10 cellular contexts compared by ENCODE assay signal in genomic region chr16:88773812-88774291, GRCh38. TPM values are rescaled to one million over a fixed set of nuclear protein-coding genes. Genes with fewer than 3 reads are reported as not detected.
DNase-seq lines count a peak whose midpoint lies in the region; ATAC-seq, FAIRE-seq and TF ChIP-seq lines count a peak whose summit lies in the region.
"Had no signal": no experiment of that assay in that cellular context is flagged by ENCODE, and none has a peak within 500 bp of the region (broad histone marks: within the 10 kb centered on the region; RNA-seq: fewer than 3 reads in every experiment).

No MANE protein-coding gene starts in this region.

- H3K4me3 ChIP-seq in PC-3 (ENCODE audit: low read length) (no peak overlapping the region), endothelial cell of umbilical vein (replicated peaks in 1 of 3; ENCODE audit: insufficient read depth in 1 of 3, low read depth in 1 of 3, low read length in 3 of 3) (no peak overlapping the region)
- H3K4me3 ChIP-seq: suprapubic skin had no signal

- no peaks in the 10 kb centered on the region for H3K9me1 ChIP-seq in endothelial cell of umbilical vein (replicated peaks; ENCODE audit: control insufficient read depth, extremely low read depth, insufficient read depth, low read length)

- H3K9me3 Mint-ChIP-seq in nephron progenitor cell: no peaks in the 10 kb centered on the region
- H3K9me3 Mint-ChIP-seq: natural killer cell treated with Interleukin-12 subunit alpha and Interleukin-12 subunit beta and Interleukin-15 and Interleukin-18, amount 100 ng/mL, for 72 hours had no signal

- FAIRE-seq in endothelial cell of umbilical vein (lab: Jason Lieb, UNC): peak; percentile 78

- BruUV-seq in PC-3 (replicated peaks; lab: Mats Ljungman, UMichigan): no TSS peak
- no TSS peak for BruUV-seq in endothelial cell of umbilical vein (replicated peaks; lab: Mats Ljungman, UMichigan)

- ATAC-seq in PC-3 (peak; percentile 6), HG02852 (IDR thresholded peaks at IDR 0.05; ENCODE audit: unreplicated experiment) (no peak), GM18907 (IDR thresholded peaks at IDR 0.05; ENCODE audit: unreplicated experiment) (no peak), HG03025 (IDR thresholded peaks at IDR 0.05; ENCODE audit: low FRiP score, unreplicated experiment) (no peak)
- ATAC-seq: natural killer cell treated with Interleukin-12 subunit alpha and Interleukin-12 subunit beta and Interleukin-15 and Interleukin-18, amount 100 ng/mL, for 72 hours had no signal

- H2AFZ ChIP-seq in PC-3 (ENCODE audit: low read length) (no peak overlapping the region), endothelial cell of umbilical vein (ENCODE audit: low read depth, low read length) (no peak overlapping the region)

- no peaks in the 10 kb centered on the region for H3F3A ChIP-seq in PC-3 (ENCODE audit: low read length, unreplicated experiment)

- H3K27ac Mint-ChIP-seq in nephron progenitor cell: no peak overlapping the region

- H3K4me3 Mint-ChIP-seq in nephron progenitor cell: no peak overlapping the region
- H3K4me3 Mint-ChIP-seq: natural killer cell treated with Interleukin-12 subunit alpha and Interleukin-12 subunit beta and Interleukin-15 and Interleukin-18, amount 100 ng/mL, for 72 hours had no signal

- H3K9me2 ChIP-seq in PC-3 (replicated peaks; ENCODE audit: low read length): no peaks in the 10 kb centered on the region

- no peak for TF ChIP-seq POLR2A in endothelial cell of umbilical vein (IDR thresholded peaks at IDR 0.05; ENCODE audit: low read depth, low read length)

- DNase-seq in CD1c-positive myeloid dendritic cell (ENCODE audit: extremely low spot score): peak; percentile 82
- DNase-seq in PC-3: peak; percentile 45
- DNase-seq in endothelial cell of umbilical vein (ENCODE audit: low read depth, low spot score): peak; percentile 56
- peak; percentile 75 for DNase-seq in nephron progenitor cell
- DNase-seq in HuH-7.5 (ENCODE audit: low spot score): no peak

- no peak for TF ChIP-seq CTCF in PC-3 (conservative IDR thresholded peaks at IDR 0.05; ENCODE audit: low read depth, low read length)
- TF ChIP-seq CTCF in endothelial cell of umbilical vein (IDR thresholded peaks at IDR 0.05; ENCODE audit: extremely low read depth in 1 of 2, insufficient read depth in 1 of 2, low read depth in 1 of 2, low read length in 2 of 2): no peak
- no peak for TF ChIP-seq CTCF in nephron progenitor cell (IDR thresholded peaks at IDR 0.05)

- dilution Hi-C loops in endothelial cell of umbilical vein (cut with MboI; ENCODE audit: extremely low pct_ligation_motif_present, low sequenced_read_pairs): no loop called here

- H3K36me3 ChIP-seq in PC-3 (ENCODE audit: low read depth, low read length) (no peaks in the 10 kb centered on the region), endothelial cell of umbilical vein (ENCODE audit: control insufficient read depth in 2 of 2, extremely low read depth in 1 of 2, insufficient read depth in 2 of 2, low read length in 2 of 2) (no peaks in the 10 kb centered on the region)

- H3K27me3 ChIP-seq in PC-3 (ENCODE audit: low read length) (no peaks in the 10 kb centered on the region), endothelial cell of umbilical vein (ENCODE audit: control insufficient read depth in 2 of 2, insufficient read depth in 2 of 2, low read length in 2 of 2) (no peaks in the 10 kb centered on the region)
- H3K27me3 ChIP-seq: suprapubic skin had no signal

- H4K20me1 ChIP-seq in PC-3 (ENCODE audit: low read length): peaks cover 23% of the 10 kb centered on the region; the same call in 1 of the 2 replicates
- no peaks in the 10 kb centered on the region for H4K20me1 ChIP-seq in endothelial cell of umbilical vein (replicated peaks; ENCODE audit: control insufficient read depth, extremely low read depth, insufficient read depth, low read length)

- peaks cover 26% of the 10 kb centered on the region for H3K27me3 Mint-ChIP-seq in nephron progenitor cell (ENCODE audit: low read depth, poor library complexity)
- H3K27me3 Mint-ChIP-seq: natural killer cell treated with Interleukin-12 subunit alpha and Interleukin-12 subunit beta and Interleukin-15 and Interleukin-18, amount 100 ng/mL, for 72 hours had no signal

- H3K27ac ChIP-seq in PC-3 (ENCODE audit: low read length) (no peak overlapping the region), endothelial cell of umbilical vein (ENCODE audit: insufficient read depth, low read depth, low read length) (no peak overlapping the region)
- H3K27ac ChIP-seq: suprapubic skin had no signal

- H3K9ac ChIP-seq in PC-3 (ENCODE audit: low read length) (no peak overlapping the region), endothelial cell of umbilical vein (replicated peaks; ENCODE audit: extremely low read depth, insufficient read depth, low read length) (no peak overlapping the region)

- H3K9me3 ChIP-seq in PC-3 (ENCODE audit: low read length) (no peaks in the 10 kb centered on the region), endothelial cell of umbilical vein (replicated peaks; ENCODE audit: control insufficient read depth, insufficient read depth, low read length) (no peaks in the 10 kb centered on the region)
- H3K9me3 ChIP-seq: suprapubic skin had no signal

- POLR2A ChIA-PET in PC-3 (lab: Charles Lee; ENCODE audit: unreplicated experiment) (interaction anchor here (0.7 kb wide), 1 partner anchor 8 kb away, joined by 6 read pairs; no protein-coding TSS in a partner anchor), endothelial cell of umbilical vein (lab: Charles Lee) (interaction anchor here (1.7 kb wide), 1 partner anchor 9 kb away, joined by 7 read pairs; no protein-coding TSS in a partner anchor)

- no peaks in the 10 kb centered on the region for H3K36me3 Mint-ChIP-seq in nephron progenitor cell (ENCODE audit: low read depth)
- H3K36me3 Mint-ChIP-seq: natural killer cell treated with Interleukin-12 subunit alpha and Interleukin-12 subunit beta and Interleukin-15 and Interleukin-18, amount 100 ng/mL, for 72 hours had no signal

- H3K4me1 ChIP-seq in PC-3 (ENCODE audit: insufficient read depth, low read length): peaks cover 37% of the 10 kb centered on the region
- peaks cover 28% of the 10 kb centered on the region for H3K4me1 ChIP-seq in endothelial cell of umbilical vein (ENCODE audit: control insufficient read depth, extremely low read depth, insufficient read depth, low read length)

- no peak overlapping the region for H3K4me2 ChIP-seq in PC-3 (ENCODE audit: low read length)
- no peak overlapping the region for H3K4me2 ChIP-seq in endothelial cell of umbilical vein (ENCODE audit: insufficient read depth, low read length)

- peaks cover 69% of the 10 kb centered on the region for H3K4me1 Mint-ChIP-seq in nephron progenitor cell

- peaks cover 97% of the 10 kb centered on the region for H3K79me2 ChIP-seq in PC-3 (ENCODE audit: low read length)
- H3K79me2 ChIP-seq in endothelial cell of umbilical vein (ENCODE audit: control insufficient read depth, insufficient read depth, low read length): peaks cover 95% of the 10 kb centered on the region

- CTCF ChIA-PET in PC-3 (lab: Charles Lee): no interaction called here
- CTCF ChIA-PET in endothelial cell of umbilical vein (lab: Charles Lee): interaction anchor here (1.2 to 3.2 kb wide), 3 partner anchors 8 to 36 kb away, joined by 3 to 21 read pairs (median 17); partner anchors contain the start of gene PIEZO1

- intact Hi-C loops in PC-3 (cut with micrococcal nuclease) (no loop called here), endothelial cell of umbilical vein (cut with micrococcal nuclease) (no loop called here)

TF ChIP-seq in endothelial cell of umbilical vein, 7 proteins besides CTCF, POLR2A, EP300 and RAD21:
- TF ChIP-seq MYC (IDR thresholded peaks at IDR 0.05; ENCODE audit: low read depth, low read length) (no peak), EZH2 (IDR thresholded peaks at IDR 0.05; ENCODE audit: borderline replicate concordance, low read depth, low read length, severe bottlenecking) (no peak), JUN (IDR thresholded peaks at IDR 0.05; ENCODE audit: borderline replicate concordance, insufficient read depth, insufficient read length, low read depth) (no peak), POLR2AphosphoS5 (IDR thresholded peaks at IDR 0.05; ENCODE audit: insufficient read depth, low read depth, low read length) (no peak)

RNA-seq across cellular contexts. Expression of gene PIEZO1, which starts 11.2 kb away (rescaled TPM):
- total RNA-seq in PC-3 (2014; rRNA removed) (180 and 251 TPM in 2 replicates), endothelial cell of umbilical vein (306 and 322 TPM in 2 replicates)
- polyA plus RNA-seq in endothelial cell of umbilical vein: 298 and 393 TPM in 2 replicates
- polyA plus RNA-seq in endothelial cell of umbilical vein (2011; cell fraction: cytosol; rRNA removed): 224 and 318 TPM in 2 replicates
- polyA plus RNA-seq in endothelial cell of umbilical vein (2011; cell fraction: nucleus; rRNA removed): 848 and 1,004 TPM in 2 replicates
- polyA plus RNA-seq in endothelial cell of umbilical vein (2012): 214 and 360 TPM in 2 replicates
- polyA minus RNA-seq in endothelial cell of umbilical vein: 294 and 363 TPM in 2 replicates
- polyA minus RNA-seq in endothelial cell of umbilical vein (2011; cell fraction: cytosol; rRNA and poly(A)+ RNA removed): 47.3 TPM
- polyA minus RNA-seq in endothelial cell of umbilical vein (2011; cell fraction: nucleus; rRNA and poly(A)+ RNA removed): 270 and 364 TPM in 2 replicates

RNA-seq across cellular contexts. Expression of gene CDT1, which starts 29.7 kb away (rescaled TPM):
- 43.0 and 76.6 TPM in 2 replicates for total RNA-seq in PC-3 (2014; rRNA removed)
- 26.5 and 30.6 TPM in 2 replicates for total RNA-seq in endothelial cell of umbilical vein
- polyA plus RNA-seq in endothelial cell of umbilical vein: 15.6 and 19.3 TPM in 2 replicates
- 14.3 and 19.4 TPM in 2 replicates for polyA plus RNA-seq in endothelial cell of umbilical vein (2011; cell fraction: cytosol; rRNA removed)
- polyA plus RNA-seq in endothelial cell of umbilical vein (2011; cell fraction: nucleus; rRNA removed): 11.5 and 12.3 TPM in 2 replicates
- polyA plus RNA-seq in endothelial cell of umbilical vein (2012): 6.7 and 8.2 TPM in 2 replicates
- 5.6 and 9.8 TPM in 2 replicates for polyA minus RNA-seq in endothelial cell of umbilical vein
- polyA minus RNA-seq in endothelial cell of umbilical vein (2011; cell fraction: cytosol; rRNA and poly(A)+ RNA removed): 96.4 TPM
- polyA minus RNA-seq in endothelial cell of umbilical vein (2011; cell fraction: nucleus; rRNA and poly(A)+ RNA removed): 4.5 and 8.7 TPM in 2 replicates

RNA-seq across cellular contexts. Expression of gene APRT, which starts 37.9 kb away (rescaled TPM):
- total RNA-seq in PC-3 (2014; rRNA removed) (346 and 350 TPM in 2 replicates), endothelial cell of umbilical vein (148 and 152 TPM in 2 replicates)
- 143 and 179 TPM in 2 replicates for polyA plus RNA-seq in endothelial cell of umbilical vein
- 95.1 and 129 TPM in 2 replicates for polyA plus RNA-seq in endothelial cell of umbilical vein (2011; cell fraction: cytosol; rRNA removed)
- polyA plus RNA-seq in endothelial cell of umbilical vein (2011; cell fraction: nucleus; rRNA removed): 76.5 and 81.0 TPM in 2 replicates
- 172 and 240 TPM in 2 replicates for polyA plus RNA-seq in endothelial cell of umbilical vein (2012)
- 35.0 and 35.7 TPM in 2 replicates for polyA minus RNA-seq in endothelial cell of umbilical vein
- 133 TPM for polyA minus RNA-seq in endothelial cell of umbilical vein (2011; cell fraction: cytosol; rRNA and poly(A)+ RNA removed)
- polyA minus RNA-seq in endothelial cell of umbilical vein (2011; cell fraction: nucleus; rRNA and poly(A)+ RNA removed): 16.2 and 27.3 TPM in 2 replicates
